Comparison of ENCODE assay signal across 27 cellular contexts in the genomic region with DNA sequence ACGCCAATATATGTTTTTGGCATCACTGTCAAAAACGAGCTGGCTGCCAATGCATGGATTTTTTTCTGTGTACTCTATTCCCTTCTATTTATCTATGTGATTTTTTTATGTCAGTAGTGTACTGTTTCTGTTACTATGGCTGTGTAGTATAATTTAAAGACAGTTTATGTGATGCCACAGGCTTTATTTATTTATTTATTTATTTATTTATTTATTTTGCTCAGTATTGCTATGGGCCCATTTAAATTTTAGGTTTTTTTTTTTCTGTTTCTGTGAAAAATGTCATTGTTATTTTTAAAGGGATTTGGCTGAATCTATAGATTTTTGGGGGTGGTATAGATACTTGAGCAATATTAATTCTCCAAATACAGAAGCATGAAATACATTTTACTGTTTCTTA.
"Had no signal": no experiment of that assay in that cellular context is flagged by ENCODE, and none has a peak within 500 bp of the region (broad histone marks: within the 10 kb centered on the region; RNA-seq: fewer than 3 reads in every experiment).

No MANE protein-coding gene starts in this region.

- H3K4me1 ChIP-seq: colonic mucosa, esophagus muscularis mucosa, esophagus squamous epithelium, foreskin keratinocyte, gastrocnemius medialis, gastroesophageal sphincter, heart left ventricle, heart right ventricle had no signal

- H3K27ac ChIP-seq: colonic mucosa, coronary artery, dorsolateral prefrontal cortex, epithelial cell of prostate, esophagus muscularis mucosa, esophagus squamous epithelium, foreskin keratinocyte, gastrocnemius medialis, gastroesophageal sphincter, heart left ventricle, heart right ventricle had no signal

- ATAC-seq: effector memory CD8-positive, alpha-beta T cell; esophagus mucosa; foreskin keratinocyte; gastrocnemius medialis; gastroesophageal sphincter; heart left ventricle; heart right ventricle had no signal

- H3K4me3 ChIP-seq: colonic mucosa, coronary artery, dorsolateral prefrontal cortex, esophagus muscularis mucosa, esophagus squamous epithelium, gastrocnemius medialis, gastroesophageal sphincter, heart left ventricle, heart right ventricle had no signal

- FAIRE-seq: endometrium, endothelial cell of umbilical vein, frontal cortex had no signal

- H3K36me3 ChIP-seq: colonic mucosa, esophagus muscularis mucosa, esophagus squamous epithelium, gastrocnemius medialis, gastroesophageal sphincter, heart left ventricle, heart right ventricle had no signal

- H3K9me3 ChIP-seq: colonic mucosa, esophagus muscularis mucosa, esophagus squamous epithelium, gastrocnemius medialis, gastroesophageal sphincter, heart left ventricle, heart right ventricle had no signal

- DNase-seq: colonic mucosa; cortex of kidney; dermis blood vessel endothelial cell; dorsolateral prefrontal cortex; effector CD4-positive, alpha-beta T cell; effector CD8-positive, alpha-beta T cell; effector memory CD4-positive, alpha-beta T cell; effector memory CD8-positive, alpha-beta T cell; endodermal cell; erythroblast; esophagus squamous epithelium; foreskin fibroblast; foreskin keratinocyte; foreskin melanocyte; gastrocnemius medialis; glutamatergic neuron; head of caudate nucleus; heart left ventricle; heart right ventricle had no signal

- H3K27me3 ChIP-seq: colonic mucosa, esophagus muscularis mucosa, esophagus squamous epithelium, foreskin keratinocyte, gastrocnemius medialis, gastroesophageal sphincter, heart left ventricle, heart right ventricle had no signal
